27 cellular contexts compared by ENCODE assay signal in genomic region chr3:105608623-105609022, GRCh38.
DNase-seq lines count a peak whose midpoint lies in the region; ATAC-seq and TF ChIP-seq lines count a peak whose summit lies in the region.
"Had no signal": no experiment of that assay in that cellular context is flagged by ENCODE, and none has a peak within 500 bp of the region (broad histone marks: within the 10 kb centered on the region; RNA-seq: fewer than 3 reads in every experiment).

No MANE protein-coding gene starts in this region.

- peak overlapping the region; percentile 52 for H3K4me3 Mint-ChIP-seq in MCF 10A (ENCODE audit: unreplicated experiment)
- H3K4me3 Mint-ChIP-seq: activated CD4-positive, alpha-beta T cell treated with anti-CD3 and anti-CD28 coated beads, Interleukin-2, amount 10 ng/mL, durations not matched to agents 24 days and 14 days; activated naive CD4-positive, alpha-beta T cell treated with anti-CD3 and anti-CD28 coated beads for 36 hours had no signal

- no peaks in the 10 kb centered on the region for H4K20me1 ChIP-seq in mammary epithelial cell (ENCODE audit: insufficient read depth, low read length)

- DNase-seq in MCF 10A (ENCODE audit: unreplicated experiment) (peak; percentile 16), mammary epithelial cell (no peak), fibroblast of villous mesenchyme (ENCODE audit: low read depth) (peak; percentile 57), thyroid gland (peak; percentile 19 to 39), hippocampal formation (lab: John Stamatoyannopoulos, UW) (no peak)
- no peak for DNase-seq in activated naive CD4-positive, alpha-beta T cell treated with anti-CD3 and anti-CD28 coated beads, Interleukin-2, amount 50 U/mL, for 72 hours (ENCODE audit: low spot score in 2 of 2)
- DNase-seq: 8988T; activated CD4-positive, alpha-beta T cell treated with anti-CD3 and anti-CD28 coated beads, Interleukin-2, amount 10 ng/mL, durations not matched to agents 24 days and 14 days; activated naive CD4-positive, alpha-beta T cell treated with anti-CD3 and anti-CD28 coated beads for 36 hours; activated T-cell treated with anti-CD3 and anti-CD28 coated beads, Interleukin-2, amount 50 U/mL, for 48 hours; BE2C; COR-L47; DMS79 treated with DMSO at 0.1 percent for 48 hours; NCI-H1105; NCI-H2029; NCI-H226; NCI-H82; SK-N-SH; trophoblast cell had no signal

- no TSS peak for BruUV-seq in MCF 10A (replicated peaks; lab: Mats Ljungman, UMichigan)
- BruUV-seq in mammary epithelial cell (replicated peaks; lab: Mats Ljungman, UMichigan), result no TSS peak

- no peaks in the 10 kb centered on the region for H3K79me2 ChIP-seq in mammary epithelial cell (ENCODE audit: insufficient read depth, low read length)

- H3K27me3 ChIP-seq in mammary epithelial cell (ENCODE audit: insufficient read depth, low read length), result no peaks in the 10 kb centered on the region
- no peaks in the 10 kb centered on the region for H3K27me3 ChIP-seq in thyroid gland
- H3K27me3 ChIP-seq: BE2C, cardiac muscle cell had no signal

- H3K4me2 ChIP-seq in mammary epithelial cell (ENCODE audit: insufficient read depth, low read depth, low read length), result no peak overlapping the region
- H3K4me2 ChIP-seq: SK-N-SH had no signal

- no peaks in the 10 kb centered on the region for H3K36me3 Mint-ChIP-seq in MCF 10A (ENCODE audit: insufficient read depth, unreplicated experiment)
- no peaks in the 10 kb centered on the region for H3K36me3 Mint-ChIP-seq in activated naive CD4-positive, alpha-beta T cell treated with anti-CD3 and anti-CD28 coated beads, Interleukin-2, amount 50 U/mL, for 72 hours

- H2AFZ ChIP-seq in mammary epithelial cell (ENCODE audit: low read depth, low read length), result no peak overlapping the region

- dilution Hi-C loops in mammary epithelial cell (cut with HindIII; ENCODE audit: low sequenced_read_pairs), result no loop called here

- H3K4me1 ChIP-seq in mammary epithelial cell (ENCODE audit: insufficient read depth, low read length) (peaks cover 10% of the 10 kb centered on the region), thyroid gland (peaks cover 28 to 31% of the 10 kb centered on the region in 2 donors)
- H3K4me1 ChIP-seq: BE2C, HAP-1 had no signal

- no peak for TF ChIP-seq POLR2A in thyroid gland (IDR thresholded peaks at IDR 0.05)

- H3K4me1 Mint-ChIP-seq in MCF 10A (ENCODE audit: insufficient read depth, unreplicated experiment), result peaks cover 10% of the 10 kb centered on the region
- H3K4me1 Mint-ChIP-seq: activated CD4-positive, alpha-beta T cell treated with anti-CD3 and anti-CD28 coated beads, Interleukin-2, amount 10 ng/mL, durations not matched to agents 24 days and 14 days had no signal

- H3K27ac Mint-ChIP-seq in MCF 10A (ENCODE audit: low read depth, unreplicated experiment), result peak overlapping the region; percentile 81
- no peak overlapping the region for H3K27ac Mint-ChIP-seq in activated naive CD4-positive, alpha-beta T cell treated with anti-CD3 and anti-CD28 coated beads, Interleukin-2, amount 50 U/mL, for 72 hours
- H3K27ac Mint-ChIP-seq: activated CD4-positive, alpha-beta T cell treated with anti-CD3 and anti-CD28 coated beads, Interleukin-2, amount 10 ng/mL, durations not matched to agents 24 days and 14 days; activated naive CD4-positive, alpha-beta T cell treated with anti-CD3 and anti-CD28 coated beads for 36 hours; progenitor cell of endocrine pancreas had no signal

- no peaks in the 10 kb centered on the region for H3K9me3 ChIP-seq in mammary epithelial cell (replicated peaks; ENCODE audit: insufficient read depth, low read length)
- H3K9me3 ChIP-seq in iPS-18c (ENCODE audit: control insufficient read depth, insufficient read depth, low read length), result peaks cover 7% of the 10 kb centered on the region
- H3K9me3 ChIP-seq in thyroid gland, result no peaks in the 10 kb centered on the region
- H3K9me3 ChIP-seq: BE2C, HAP-1, SK-N-SH had no signal

- H3K4me3 ChIP-seq in mammary epithelial cell (replicated peaks in 1 of 3; ENCODE audit: insufficient read depth in 1 of 3, low read depth in 2 of 3, low read length in 3 of 3) (no peak overlapping the region), fibroblast of villous mesenchyme (ENCODE audit: low read depth, low read length) (no peak overlapping the region), iPS-18c (ENCODE audit: insufficient read depth, low read depth, low read length) (peak overlapping the region; percentile 62), thyroid gland (replicated peaks in 1 of 3) (no peak overlapping the region)
- H3K4me3 ChIP-seq: cardiac muscle cell, GM12878, HAP-1 had no signal

- ATAC-seq in activated naive CD4-positive, alpha-beta T cell treated with anti-CD3 and anti-CD28 coated beads, Interleukin-2, amount 50 U/mL, for 72 hours, result no peak
- no peak for ATAC-seq in GM19463 (IDR thresholded peaks at IDR 0.05; ENCODE audit: unreplicated experiment)
- ATAC-seq: GM12878 had no signal

- no peaks in the 10 kb centered on the region for H3K27me3 Mint-ChIP-seq in MCF 10A (ENCODE audit: insufficient read depth, unreplicated experiment)

- no peak overlapping the region for H3K27ac ChIP-seq in mammary epithelial cell (ENCODE audit: insufficient read depth, low read depth, low read length)
- no peak overlapping the region for H3K27ac ChIP-seq in thyroid gland
- H3K27ac ChIP-seq: cardiac muscle cell, HL-60, RWPE1 had no signal

- H3K9me3 Mint-ChIP-seq in MCF 10A (ENCODE audit: unreplicated experiment), result no peaks in the 10 kb centered on the region
- H3K9me3 Mint-ChIP-seq in activated naive CD4-positive, alpha-beta T cell treated with anti-CD3 and anti-CD28 coated beads, Interleukin-2, amount 50 U/mL, for 72 hours, result no peaks in the 10 kb centered on the region
- H3K9me3 Mint-ChIP-seq: activated CD4-positive, alpha-beta T cell treated with anti-CD3 and anti-CD28 coated beads, Interleukin-2, amount 10 ng/mL, durations not matched to agents 24 days and 14 days; activated naive CD4-positive, alpha-beta T cell treated with anti-CD3 and anti-CD28 coated beads for 36 hours had no signal

- CTCF ChIA-PET in MCF 10A (lab: Yijun Ruan, JAX), result no interaction called here
- CTCF ChIA-PET in mammary epithelial cell (lab: Charles Lee; ENCODE audit: low non-redundant PET), result no interaction called here

- H3K36me3 ChIP-seq in mammary epithelial cell (ENCODE audit: insufficient read depth, low read length) (no peaks in the 10 kb centered on the region), thyroid gland (no peaks in the 10 kb centered on the region)
- H3K36me3 ChIP-seq: BE2C, cardiac muscle cell, HAP-1 had no signal

- intact Hi-C loops in MCF 10A (cut with micrococcal nuclease), result no loop called here
- intact Hi-C loops in mammary epithelial cell (cut with micrococcal nuclease), result no loop called here
- intact Hi-C loops in thyroid gland (cut with DNase I), result no loop called here

- in situ Hi-C loops in mammary epithelial cell (cut with MboI; ENCODE audit: low sequenced_read_pairs in 2 of 2), result no loop called here

- TF ChIP-seq CTCF in MCF 10A (IDR thresholded peaks at IDR 0.05; ENCODE audit: unreplicated experiment) (no peak), mammary epithelial cell (conservative IDR thresholded peaks at IDR 0.05 in 1 of 2, IDR thresholded peaks at IDR 0.05 in 1 of 2; ENCODE audit: extremely low read depth in 1 of 2, insufficient read depth in 1 of 2, low read depth in 1 of 2, low read length in 2 of 2) (no peak), fibroblast of villous mesenchyme (IDR thresholded peaks at IDR 0.05; ENCODE audit: insufficient read depth, low read depth, low read length) (no peak), thyroid gland (IDR thresholded peaks at IDR 0.05) (no peak)

- 98% methylated on average over 17 of the region's 17 CpGs for WGBS in mammary epithelial cell (ENCODE audit: low coverage, missing lambda C conversion rate)
- 86 to 88% methylated on average over 17 of the region's 17 CpGs for WGBS in thyroid gland, 2 donors

- POLR2A ChIA-PET in MCF 10A (lab: Yijun Ruan, JAX), result no interaction called here

- H3K9ac ChIP-seq in mammary epithelial cell (ENCODE audit: insufficient read depth, low read length), result no peak overlapping the region
- H3K9ac ChIP-seq: SK-N-SH had no signal

Comparison
In these comparisons a context has a peak if more than half of its experiments do, and no peak if none do; other contexts are left out.
1. DNase-seq: peak in MCF 10A (single experiment), fibroblast of villous mesenchyme (single experiment) and thyroid gland (2 of 2); none in mammary epithelial cell (single experiment), hippocampal formation (0 of 2) and activated naive CD4-positive, alpha-beta T cell treated with anti-CD3 and anti-CD28 coated beads, Interleukin-2, amount 50 U/mL, for 72 hours (0 of 2).